8 cellular contexts compared by ENCODE assay signal in the genomic region with DNA sequence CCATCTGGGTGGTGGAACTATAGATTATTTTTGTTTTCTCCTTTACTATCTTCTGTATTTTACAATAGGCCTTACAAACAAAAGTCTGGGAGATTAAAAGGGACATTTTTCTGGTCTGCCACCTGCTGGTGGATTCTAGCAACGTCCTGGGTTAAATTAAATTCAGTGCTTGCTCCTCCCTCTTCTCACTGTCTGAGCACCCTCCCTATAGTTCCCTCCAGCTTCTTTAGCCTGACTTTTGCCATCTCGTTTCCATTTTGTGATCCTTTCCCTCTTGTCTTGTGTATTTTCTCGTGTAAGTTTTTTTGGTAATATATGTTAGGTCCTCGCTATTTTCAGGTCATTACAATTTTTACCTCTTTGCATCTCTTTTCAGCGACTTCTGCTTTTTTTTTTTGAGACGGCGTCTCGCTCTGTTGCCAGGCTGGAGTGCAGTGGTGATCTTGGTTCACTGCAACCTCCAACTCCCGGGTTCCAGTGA. TPM values are rescaled to one million over a fixed set of nuclear protein-coding genes. Genes with fewer than 3 reads are reported as not detected.
A peak's percentile ranks its signal among the peaks of the same experiment; 100 is the strongest.
DNase-seq lines count a peak whose midpoint lies in the region; ATAC-seq and TF ChIP-seq lines count a peak whose summit lies in the region.

No MANE protein-coding gene starts in this region.

- peaks cover 21% of the 10 kb centered on the region for H3K36me3 Mint-ChIP-seq in activated naive CD8-positive, alpha-beta T cell treated with anti-CD3 and anti-CD28 coated beads, Interleukin-2, amount 50 U/mL, for 24 hours (ENCODE audit: low read depth)

- intact Hi-C loops in left cardiac atrium (cut with DNase I) = loop anchor here in 1 of 2 donors (5.0 to 10.0 kb wide), 4 partner anchors 61 to 429 kb away; a partner anchor contains a TSS
- intact Hi-C loops in sciatic nerve (cut with DNase I) = loop anchor here (10.0 kb wide), 1 partner anchor 189 kb away; a partner anchor contains a TSS

- TF ChIP-seq CTCF in Loucy (conservative IDR thresholded peaks at IDR 0.05; ENCODE audit: low read length) = peak; percentile 76
- TF ChIP-seq CTCF in SU-DHL-6 (IDR thresholded peaks at IDR 0.05; ENCODE audit: insufficient read depth, low read length, poor library complexity, severe bottlenecking) = peak; percentile 72

- peak overlapping the region; percentile 3 for H3K27ac Mint-ChIP-seq in activated naive CD8-positive, alpha-beta T cell treated with anti-CD3 and anti-CD28 coated beads, Interleukin-2, amount 50 U/mL, for 24 hours

- H3K79me2 ChIP-seq in Loucy (ENCODE audit: insufficient read depth, low read length) (no peaks in the 10 kb centered on the region), SU-DHL-6 (ENCODE audit: insufficient read depth, low read length) (no peaks in the 10 kb centered on the region)

- no peak overlapping the region for H3K9ac ChIP-seq in Loucy (ENCODE audit: low read depth, low read length, poor library complexity, severe bottlenecking)
- H3K9ac ChIP-seq in SU-DHL-6 (ENCODE audit: low read length) = peak overlapping the region; percentile 34; the same call in 1 of the 2 replicates

- ATAC-seq in GM21786 (IDR thresholded peaks at IDR 0.05; ENCODE audit: unreplicated experiment) (peak; percentile 80), left cardiac atrium (peak; percentile 75 to 81), sciatic nerve (peak; percentile 55), GM21367 (IDR thresholded peaks at IDR 0.05; ENCODE audit: unreplicated experiment) (no peak)
- ATAC-seq in activated naive CD8-positive, alpha-beta T cell treated with anti-CD3 and anti-CD28 coated beads, Interleukin-2, amount 50 U/mL, for 24 hours = peak; percentile 85

- H3K36me3 ChIP-seq in Loucy (ENCODE audit: insufficient read depth, low read length) (peaks cover 15% of the 10 kb centered on the region; the same call in 1 of the 2 replicates), SU-DHL-6 (ENCODE audit: low read length) (no peaks in the 10 kb centered on the region)

- H2AFZ ChIP-seq in Loucy (ENCODE audit: low read length) (no peak overlapping the region), SU-DHL-6 (ENCODE audit: low read depth, low read length, severe bottlenecking) (peak overlapping the region; percentile 65)

- H3K4me2 ChIP-seq in Loucy (ENCODE audit: low read depth, low read length, poor library complexity, severe bottlenecking) (no peak overlapping the region), SU-DHL-6 (ENCODE audit: low read depth, low read length, poor library complexity, severe bottlenecking) (peak overlapping the region; percentile 56)

- H4K20me1 ChIP-seq in Loucy (ENCODE audit: insufficient read depth, low read length, poor library complexity, severe bottlenecking) (no peaks in the 10 kb centered on the region), SU-DHL-6 (ENCODE audit: low read depth, low read length) (no peaks in the 10 kb centered on the region)

- no peaks in the 10 kb centered on the region for H3K9me3 ChIP-seq in Loucy (ENCODE audit: insufficient read depth, low read depth, low read length)
- no peaks in the 10 kb centered on the region for H3K9me3 ChIP-seq in SU-DHL-6 (ENCODE audit: insufficient read depth, low read length)

- H3K4me3 Mint-ChIP-seq in activated naive CD8-positive, alpha-beta T cell treated with anti-CD3 and anti-CD28 coated beads, Interleukin-2, amount 50 U/mL, for 24 hours = peak overlapping the region; percentile 45

- peaks cover 4% of the 10 kb centered on the region for H3K4me1 Mint-ChIP-seq in activated naive CD8-positive, alpha-beta T cell treated with anti-CD3 and anti-CD28 coated beads, Interleukin-2, amount 50 U/mL, for 24 hours

- in situ Hi-C loops in G401 (cut with HindIII; ENCODE audit: low sequenced_read_pairs) = no loop called here

- H3K4me3 ChIP-seq in Loucy (ENCODE audit: low read length, poor library complexity, severe bottlenecking) (no peak overlapping the region), SU-DHL-6 (ENCODE audit: insufficient read depth, low read length, poor library complexity, severe bottlenecking) (no peak overlapping the region)

- H3K9me2 ChIP-seq in Loucy (replicated peaks; ENCODE audit: low read depth, low read length) (no peaks in the 10 kb centered on the region), SU-DHL-6 (replicated peaks; ENCODE audit: insufficient read depth, low read length) (no peaks in the 10 kb centered on the region)

- H3K27me3 ChIP-seq in Loucy (ENCODE audit: insufficient read depth, low read length, poor library complexity, severe bottlenecking) (no peaks in the 10 kb centered on the region), SU-DHL-6 (ENCODE audit: low read length) (no peaks in the 10 kb centered on the region)

- peak overlapping the region; percentile 87 for H3K27ac ChIP-seq in SU-DHL-6 (ENCODE audit: low read depth, low read length)

- no peaks in the 10 kb centered on the region for H3K9me3 Mint-ChIP-seq in activated naive CD8-positive, alpha-beta T cell treated with anti-CD3 and anti-CD28 coated beads, Interleukin-2, amount 50 U/mL, for 24 hours

- H3F3A ChIP-seq in Loucy (ENCODE audit: low read depth) = no peaks in the 10 kb centered on the region
- peaks cover 14% of the 10 kb centered on the region for H3F3A ChIP-seq in SU-DHL-6 (ENCODE audit: insufficient read depth)

- H3K4me1 ChIP-seq in Loucy (ENCODE audit: insufficient read depth, low read length, poor library complexity, severe bottlenecking) = no peaks in the 10 kb centered on the region

- H3K27me3 Mint-ChIP-seq in activated naive CD8-positive, alpha-beta T cell treated with anti-CD3 and anti-CD28 coated beads, Interleukin-2, amount 50 U/mL, for 24 hours = no peaks in the 10 kb centered on the region

- DNase-seq in G401 (ENCODE audit: low spot score) = peak; percentile 79
- peak; percentile 73 for DNase-seq in activated naive CD8-positive, alpha-beta T cell treated with anti-CD3 and anti-CD28 coated beads, Interleukin-2, amount 50 U/mL, for 24 hours
- no peak for DNase-seq in left cardiac atrium
- peak; percentile 82 for DNase-seq in sciatic nerve (ENCODE audit: low spot score)

RNA-seq across cellular contexts. Expression of a gene that starts 16.1 kb away (rescaled TPM):
- 11.4 and 17.4 TPM in 2 replicates for total RNA-seq in G401 (2014; rRNA removed; shearing (Covaris generic))
- total RNA-seq in left cardiac atrium = 1 to 10 TPM; 2.8 to 4.2 TPM
- total RNA-seq in sciatic nerve = 10.0 TPM

RNA-seq across cellular contexts. Expression of a gene that starts 16.5 kb away (rescaled TPM):
- total RNA-seq in G401 (2014; rRNA removed; shearing (Covaris generic)) = 50.2 and 58.7 TPM in 2 replicates
- total RNA-seq in left cardiac atrium (10 to 100 TPM; 67.4 to 85.1 TPM), sciatic nerve (85.3 TPM)
